ENCODE assay signal across 21 cellular contexts in the genomic region with DNA sequence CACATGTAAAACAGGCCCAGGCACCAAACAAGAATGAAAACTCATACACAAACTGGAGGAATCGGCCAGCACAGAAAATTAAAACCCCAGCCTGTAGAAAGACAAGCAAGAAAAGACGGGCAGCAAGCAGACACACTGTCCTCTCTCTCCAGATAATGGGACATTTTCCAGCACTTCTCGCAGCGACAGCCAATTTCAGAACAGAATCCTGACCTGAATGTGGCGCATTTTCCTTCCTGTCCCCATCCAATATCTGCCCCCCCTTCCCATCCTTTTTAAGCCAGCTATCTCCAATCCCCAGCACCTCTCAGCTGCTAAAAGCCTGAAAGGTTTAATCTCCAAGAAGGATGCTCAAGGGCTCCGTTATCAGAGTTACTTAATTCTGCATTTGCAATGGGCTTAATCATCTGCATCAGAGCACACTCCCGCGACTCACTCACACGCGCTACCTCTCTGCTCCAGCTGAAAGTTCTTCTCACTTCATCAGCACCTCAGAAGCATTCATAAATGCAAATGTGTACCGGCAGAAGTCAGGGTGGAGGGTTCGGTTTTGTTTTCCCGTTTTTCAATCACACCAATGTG. TPM values are rescaled to one million over a fixed set of nuclear protein-coding genes. Genes with fewer than 3 reads are reported as not detected.
DNase-seq lines count a peak whose midpoint lies in the region; ATAC-seq and FAIRE-seq lines count a peak whose summit lies in the region.
"Had no signal": no experiment of that assay in that cellular context is flagged by ENCODE, and none has a peak within 500 bp of the region (broad histone marks: within the 10 kb centered on the region; RNA-seq: fewer than 3 reads in every experiment).

No MANE protein-coding gene starts in this region.

- H3K4me2 ChIP-seq in mesendoderm (ENCODE audit: low read length): no peak overlapping the region

- no peaks in the 10 kb centered on the region for H3K36me3 ChIP-seq in mesendoderm (ENCODE audit: control insufficient read depth, insufficient read depth, low read length)
- H3K36me3 ChIP-seq: esophagus muscularis mucosa, pancreas, stomach had no signal

- intact Hi-C loops in left cardiac atrium (cut with DNase I) (no loop called here), Right ventricle myocardium inferior (cut with DNase I) (no loop called here)

- WGBS in mesendoderm (ENCODE audit: extremely low coverage, insufficient coverage, low lambda C conversion rate): no CpG with 5 or more reads among the region's 13 CpGs

- no peak overlapping the region for H3K9ac ChIP-seq in mesendoderm (ENCODE audit: low read length)

- ATAC-seq in left cardiac atrium (peak; percentile 50 to 72), Right ventricle myocardium inferior (no peak)
- ATAC-seq: activated T-cell treated with anti-CD3 and anti-CD28 coated beads, Interleukin-2, amount 50 U/mL, for 72 hours; pancreas; T-helper 17 cell had no signal

- no peak overlapping the region for H2BK5ac ChIP-seq in mesendoderm (ENCODE audit: low read length)

- H4K5ac ChIP-seq in mesendoderm (ENCODE audit: low read length): no peak overlapping the region

- no peak overlapping the region for H2BK15ac ChIP-seq in mesendoderm (replicated peaks; ENCODE audit: low read depth)

- H3K18ac ChIP-seq in mesendoderm (ENCODE audit: low read length): no peak overlapping the region

- H3K4ac ChIP-seq in mesendoderm (ENCODE audit: low read depth, low read length): no peak overlapping the region

- no peak overlapping the region for H3K56ac ChIP-seq in mesendoderm (ENCODE audit: low read length)

- no peak for FAIRE-seq in RCC 7860 (lab: Jason Lieb, UNC)
- FAIRE-seq: pancreas had no signal

- DNase-seq in left cardiac atrium (no peak), Right ventricle myocardium inferior (ENCODE audit: missing footprints) (no peak), cerebellar cortex (ENCODE audit: low spot score) (peak; percentile 96), mesendoderm (peak; percentile 55), RCC 7860 (ENCODE audit: low spot score) (no peak), OCI-M1 (lab: John Stamatoyannopoulos, UW) (no peak)
- DNase-seq in effector CD8-positive, alpha-beta T cell (lab: John Stamatoyannopoulos, UW): no peak
- DNase-seq: activated CD4-positive, CD25-positive, alpha-beta regulatory T cell; activated CD8-positive, alpha-beta memory T cell treated with anti-CD3 and anti-CD28 coated beads for 24 hours; activated T-cell treated with anti-CD3 and anti-CD28 coated beads, Interleukin-2, amount 50 U/mL, for 72 hours; GOT3; NCI-H1092 treated with DMSO at 0.1 percent for 48 hours; NCI-H2081 treated with DMSO at 0.1 percent for 48 hours; NCI-H510A; pancreas; SIG-M5; stimulated activated CD4-positive, alpha-beta T cell treated with anti-CD3 and anti-CD28 coated beads, Interleukin-4, amount 100 ng/mL, for 1 hour; stomach; T-helper 17 cell had no signal

- no peak overlapping the region for H4K8ac ChIP-seq in mesendoderm (ENCODE audit: low read depth, low read length)

- H3K27ac ChIP-seq in mesendoderm (ENCODE audit: low read depth, low read length): no peak overlapping the region
- peak overlapping the region; percentile 63 for H3K27ac ChIP-seq in temporal lobe (ENCODE audit: low read depth, low read length)
- H3K27ac ChIP-seq: esophagus muscularis mucosa, pancreas, stomach had no signal

- peaks cover 1% of the 10 kb centered on the region for H3K4me1 ChIP-seq in mesendoderm (ENCODE audit: control insufficient read depth, low read depth, low read length)
- H3K4me1 ChIP-seq: esophagus muscularis mucosa, pancreas had no signal

- H3K79me1 ChIP-seq in mesendoderm (ENCODE audit: low read length): no peaks in the 10 kb centered on the region

- H3K27me3 ChIP-seq in mesendoderm (ENCODE audit: insufficient read depth, low read length, poor library complexity): no peaks in the 10 kb centered on the region
- H3K27me3 ChIP-seq: esophagus muscularis mucosa, pancreas, stomach had no signal

- no peak overlapping the region for H3K4me3 ChIP-seq in mesendoderm (ENCODE audit: low read length)
- H3K4me3 ChIP-seq: esophagus muscularis mucosa, pancreas, stomach had no signal

- H3K23ac ChIP-seq in mesendoderm (ENCODE audit: low read length): no peak overlapping the region

- H3K79me2 ChIP-seq in mesendoderm (ENCODE audit: control insufficient read depth, insufficient read depth, low read length): no peaks in the 10 kb centered on the region

- H2BK120ac ChIP-seq in mesendoderm (ENCODE audit: low read depth, low read length): no peak overlapping the region

- H2AK5ac ChIP-seq in mesendoderm (ENCODE audit: low read length): no peak overlapping the region

RNA-seq across cellular contexts. Expression of gene SRGAP3, which starts 50.5 kb away (rescaled TPM):
- total RNA-seq in left cardiac atrium: 1 to 10 TPM; 2.5 to 3.6 TPM
- 6.1 TPM for total RNA-seq in Right ventricle myocardium inferior
- 1.6 TPM for polyA plus RNA-seq in mesendoderm (2013, experiment 1 of 2)
- polyA plus RNA-seq in mesendoderm (2013, experiment 2 of 2): 2.1 TPM
- total RNA-seq in temporal lobe: 74.3 TPM

Comparison
In these comparisons a context has a peak if more than half of its experiments do, and no peak if none do; other contexts are left out.
1. DNase-seq: peak in cerebellar cortex (single experiment) and mesendoderm (single experiment); none in left cardiac atrium (single experiment), Right ventricle myocardium inferior (single experiment), effector CD8-positive, alpha-beta T cell (single experiment), RCC 7860 (single experiment) and OCI-M1 (single experiment).
2. RNA of gene SRGAP3, which starts 50.5 kb away (total RNA-seq): 74.3 TPM in temporal lobe (single experiment); 6.1 TPM in Right ventricle myocardium inferior (single experiment) and 2.5 to 3.6 TPM in left cardiac atrium; every median in the first group is over 10 times any median in the second.